ENCODE assay signal across 20 cellular contexts in genomic region chr21:32415451-32415850, GRCh38. TPM values are rescaled to one million over a fixed set of nuclear protein-coding genes. Genes with fewer than 3 reads are reported as not detected.
DNase-seq lines count a peak whose midpoint lies in the region; ATAC-seq, FAIRE-seq and TF ChIP-seq lines count a peak whose summit lies in the region.
"Had no signal": no experiment of that assay in that cellular context is flagged by ENCODE, and none has a peak within 500 bp of the region (broad histone marks: within the 10 kb centered on the region; RNA-seq: fewer than 3 reads in every experiment).

No MANE protein-coding gene starts in this region.

- TF ChIP-seq CTCF in astrocyte (IDR thresholded peaks at IDR 0.05; ENCODE audit: insufficient read depth, low read depth, low read length) (no peak), upper lobe of left lung (IDR thresholded peaks at IDR 0.05) (no peak)

- H3K9ac ChIP-seq in astrocyte (ENCODE audit: low read length) (peak overlapping the region; percentile 88), iPS-18a (ENCODE audit: low read length) (no peak overlapping the region)

- H3K27ac ChIP-seq in astrocyte (ENCODE audit: low read depth, low read length), result no peak overlapping the region
- H3K27ac ChIP-seq in iPS-18a (ENCODE audit: low read length), result no peak overlapping the region
- peak overlapping the region; percentile 0 for H3K27ac ChIP-seq in substantia nigra (ENCODE audit: low read depth, low read length, poor library complexity, severe bottlenecking)
- H3K27ac ChIP-seq in upper lobe of left lung, result peak overlapping the region in 2 of 4 donors; percentile 97 to 99
- H3K27ac ChIP-seq in small intestine (ENCODE audit: low read depth in 1 of 2, low read length in 1 of 2), result no peak overlapping the region

- no peaks in the 10 kb centered on the region for H3K36me3 ChIP-seq in astrocyte (ENCODE audit: insufficient read depth, low read length)
- H3K36me3 ChIP-seq in iPS-18a (ENCODE audit: control insufficient read depth, low read depth, low read length), result no peaks in the 10 kb centered on the region
- H3K36me3 ChIP-seq in upper lobe of left lung, result peaks cover 0 to 25% (median 0%) of the 10 kb centered on the region in 4 donors
- H3K36me3 ChIP-seq in small intestine (ENCODE audit: control insufficient read depth in 2 of 2, insufficient read depth in 2 of 2, low read length in 2 of 2), result no peaks in the 10 kb centered on the region
- H3K36me3 ChIP-seq: BE2C had no signal

- no peaks in the 10 kb centered on the region for H3K4me1 Mint-ChIP-seq in astrocyte (ENCODE audit: low read depth, unreplicated experiment)
- peaks cover 40 to 50% of the 10 kb centered on the region in 2 donors for H3K4me1 Mint-ChIP-seq in effector memory CD8-positive, alpha-beta T cell (ENCODE audit: low read depth in 2 of 2)

- H3K27me3 Mint-ChIP-seq in astrocyte (ENCODE audit: low read depth, unreplicated experiment), result peaks cover 54% of the 10 kb centered on the region
- no peaks in the 10 kb centered on the region for H3K27me3 Mint-ChIP-seq in effector memory CD8-positive, alpha-beta T cell
- H3K27me3 Mint-ChIP-seq: activated CD8-positive, alpha-beta memory T cell treated with anti-CD3 and anti-CD28 coated beads, Interleukin-2, amount 10 ng/mL, durations not matched to agents 7 days and 5 days had no signal

- H2AFZ ChIP-seq in astrocyte (ENCODE audit: low read depth, low read length), result peak overlapping the region; percentile 15

- DNase-seq in NCI-H146 treated with DMSO at 0.1 percent for 48 hours (lab: John Stamatoyannopoulos, UW; ENCODE audit: unreplicated experiment) (peak; percentile 59), astrocyte (ENCODE audit: low read depth) (no peak), substantia nigra (lab: John Stamatoyannopoulos, UW) (no peak), GDM1 (lab: John Stamatoyannopoulos, UW) (no peak), upper lobe of left lung (no peak), small intestine (no peak)
- no peak for DNase-seq in effector memory CD8-positive, alpha-beta T cell
- DNase-seq: activated CD4-positive, CD25-positive, alpha-beta regulatory T cell treated with anti-CD3 and anti-CD28 coated beads, Interleukin-2, amount 50 U/mL, for 72 hours; activated CD8-positive, alpha-beta memory T cell treated with anti-CD3 and anti-CD28 coated beads, Interleukin-2, amount 10 ng/mL, durations not matched to agents 7 days and 5 days; activated gamma-delta T cell treated with Interleukin-2 at 50 U/mL for 16 hours; aorta; BE2C; H9; Karpas-422; natural killer cell; NCI-H1105 treated with DMSO at 0.1 percent for 48 hours; NCI-H446; SHP77 treated with DMSO at 0.1 percent for 48 hours had no signal

- FAIRE-seq in astrocyte (lab: Jason Lieb, UNC) (no peak), small intestine (lab: Jason Lieb, UNC) (no peak)

- H4K20me1 ChIP-seq in astrocyte (ENCODE audit: insufficient read depth, low read length), result no peaks in the 10 kb centered on the region

- TF ChIP-seq EP300 in upper lobe of left lung (IDR thresholded peaks at IDR 0.05), result no peak

- H3K36me3 Mint-ChIP-seq in astrocyte (ENCODE audit: low read depth, unreplicated experiment), result no peaks in the 10 kb centered on the region
- peaks cover 14% of the 10 kb centered on the region for H3K36me3 Mint-ChIP-seq in effector memory CD8-positive, alpha-beta T cell (ENCODE audit: insufficient read depth)
- H3K36me3 Mint-ChIP-seq: activated CD8-positive, alpha-beta memory T cell treated with anti-CD3 and anti-CD28 coated beads, Interleukin-2, amount 10 ng/mL, durations not matched to agents 7 days and 5 days; natural killer cell had no signal

- no peak overlapping the region for H3K27ac Mint-ChIP-seq in astrocyte (ENCODE audit: unreplicated experiment)
- no peak overlapping the region for H3K27ac Mint-ChIP-seq in effector memory CD8-positive, alpha-beta T cell
- H3K27ac Mint-ChIP-seq: activated CD8-positive, alpha-beta memory T cell treated with anti-CD3 and anti-CD28 coated beads, Interleukin-2, amount 10 ng/mL, durations not matched to agents 7 days and 5 days; dendritic cell treated with granulocyte-macrophage colony-stimulating factor and Interleukin-4, amounts not matched to agents 40 ng/mL and 50 ng/mL, for 4 days had no signal

- H3K4me3 ChIP-seq in astrocyte (ENCODE audit: insufficient read depth, low read depth, low read length), result no peak overlapping the region
- peak overlapping the region; percentile 19 for H3K4me3 ChIP-seq in iPS-18a (ENCODE audit: low read length)
- H3K4me3 ChIP-seq in upper lobe of left lung, result peak overlapping the region in 1 of 4 donors; percentile 77
- H3K4me3 ChIP-seq in small intestine (ENCODE audit: low read depth in 1 of 2, low read length in 2 of 2), result no peak overlapping the region

- peaks cover 31% of the 10 kb centered on the region for H3K4me1 ChIP-seq in astrocyte (ENCODE audit: insufficient read depth, low read length)
- H3K4me1 ChIP-seq in iPS-18a (ENCODE audit: control insufficient read depth, low read depth, low read length), result peaks cover 15% of the 10 kb centered on the region
- H3K4me1 ChIP-seq in upper lobe of left lung, result peaks cover 23 to 51% (median 32%) of the 10 kb centered on the region in 4 donors
- H3K4me1 ChIP-seq in small intestine (ENCODE audit: control insufficient read depth in 2 of 2, insufficient read depth in 1 of 2, low read depth in 1 of 2, low read length in 1 of 2), result no peaks in the 10 kb centered on the region
- H3K4me1 ChIP-seq: BE2C had no signal

- H3K27me3 ChIP-seq in astrocyte (ENCODE audit: insufficient read depth, low read length), result no peaks in the 10 kb centered on the region
- H3K27me3 ChIP-seq in iPS-18a (ENCODE audit: control insufficient read depth, insufficient read depth, low read length), result peaks cover 55% of the 10 kb centered on the region
- H3K27me3 ChIP-seq in upper lobe of left lung, result no peaks in the 10 kb centered on the region
- no peaks in the 10 kb centered on the region for H3K27me3 ChIP-seq in small intestine (ENCODE audit: control insufficient read depth in 2 of 2, insufficient read depth in 2 of 2, low read length in 2 of 2)

- H3K79me2 ChIP-seq in astrocyte (ENCODE audit: insufficient read depth, low read length), result peaks cover 43% of the 10 kb centered on the region

- no peaks in the 10 kb centered on the region for H3K9me3 Mint-ChIP-seq in astrocyte (ENCODE audit: unreplicated experiment)
- no peaks in the 10 kb centered on the region for H3K9me3 Mint-ChIP-seq in effector memory CD8-positive, alpha-beta T cell
- H3K9me3 Mint-ChIP-seq: dendritic cell treated with granulocyte-macrophage colony-stimulating factor and Interleukin-4, amounts not matched to agents 40 ng/mL and 50 ng/mL, for 4 days; H9; natural killer cell had no signal

- no peaks in the 10 kb centered on the region for H3K9me3 ChIP-seq in astrocyte (ENCODE audit: insufficient read depth, low read depth, low read length)
- no peaks in the 10 kb centered on the region for H3K9me3 ChIP-seq in iPS-18a (ENCODE audit: control insufficient read depth, low read depth, low read length)
- no peaks in the 10 kb centered on the region for H3K9me3 ChIP-seq in upper lobe of left lung
- H3K9me3 ChIP-seq in small intestine (ENCODE audit: control insufficient read depth, low read depth), result no peaks in the 10 kb centered on the region
- H3K9me3 ChIP-seq: BE2C had no signal

- H3K4me3 Mint-ChIP-seq in astrocyte (ENCODE audit: unreplicated experiment), result no peak overlapping the region
- H3K4me3 Mint-ChIP-seq in effector memory CD8-positive, alpha-beta T cell, result no peak overlapping the region
- H3K4me3 Mint-ChIP-seq: activated CD8-positive, alpha-beta memory T cell treated with anti-CD3 and anti-CD28 coated beads, Interleukin-2, amount 10 ng/mL, durations not matched to agents 7 days and 5 days; dendritic cell treated with granulocyte-macrophage colony-stimulating factor and Interleukin-4, amounts not matched to agents 40 ng/mL and 50 ng/mL, for 4 days; H9 had no signal

- 85 to 87% methylated on average over 8 of the region's 8 CpGs for WGBS in upper lobe of left lung, 2 donors
- WGBS in small intestine, 3 donors, result 72 to 96% (median 92%) methylated on average over 8 of the region's 8 CpGs

- no peak for ATAC-seq in upper lobe of left lung (ENCODE audit: low FRiP score in 2 of 2)
- ATAC-seq in effector memory CD8-positive, alpha-beta T cell (replicated peaks), result no peak
- ATAC-seq: activated CD8-positive, alpha-beta memory T cell treated with anti-CD3 and anti-CD28 coated beads, Interleukin-2, amount 10 ng/mL, durations not matched to agents 7 days and 5 days; natural killer cell had no signal

- peak overlapping the region; percentile 99 for H3K4me2 ChIP-seq in astrocyte (ENCODE audit: low read length)

- TF ChIP-seq POLR2A in upper lobe of left lung (IDR thresholded peaks at IDR 0.05), result no peak

RNA-seq across cellular contexts. Expression of gene EVA1C, which starts 2.9 kb away (rescaled TPM):
- total RNA-seq in astrocyte (not detected in 2 replicates), upper lobe of left lung (10 to 100 TPM; 40.2 to 75.6 (median 55.7) TPM)
- 10 to 100 TPM; 13.5 to 33.5 (median 18.6) TPM for polyA plus RNA-seq in small intestine

RNA-seq across cellular contexts. Expression of gene URB1, which starts 22.6 kb away (rescaled TPM):
- 17.8 and 19.2 TPM in 2 replicates for total RNA-seq in astrocyte
- total RNA-seq in upper lobe of left lung, result 10 to 100 TPM in 5 of 6 donors, 1 to 10 TPM in 1; 9.3 to 23.0 (median 14.1) TPM
- polyA plus RNA-seq in small intestine, result 1 to 10 TPM in 1 of 3 donors, under 1 TPM in 2; 0.67 to 6.0 (median 0.81) TPM

Comparison
In these comparisons a context has a peak if more than half of its experiments do, and no peak if none do; other contexts are left out.
1. RNA of gene EVA1C, which starts 2.9 kb away (total RNA-seq): 40.2 to 75.6 TPM in upper lobe of left lung; not detected in astrocyte; every median in the first group is over 10 times any median in the second.